Comparison of ENCODE assay signal across 21 cellular contexts in the genomic region with DNA sequence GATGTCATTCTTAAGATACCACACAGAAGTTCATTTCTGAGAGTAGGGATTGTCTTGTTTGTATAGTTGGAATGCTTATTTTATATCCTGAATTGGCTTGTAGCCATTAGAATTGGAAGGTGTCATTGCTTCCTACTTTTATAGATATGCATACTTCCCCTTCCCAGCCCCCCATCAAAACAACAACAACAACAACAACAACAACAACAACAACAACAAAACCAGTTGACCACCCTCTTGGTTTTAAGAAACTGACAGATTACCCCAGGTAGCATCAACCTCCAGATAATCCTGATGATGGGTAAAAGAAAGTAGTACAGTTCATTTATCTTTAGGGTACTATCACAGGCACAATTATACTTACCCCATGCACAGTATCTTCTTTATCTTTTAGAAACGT. TPM values are rescaled to one million over a fixed set of nuclear protein-coding genes. Genes with fewer than 3 reads are reported as not detected.
DNase-seq lines count a peak whose midpoint lies in the region; ATAC-seq, FAIRE-seq and TF ChIP-seq lines count a peak whose summit lies in the region.
"Had no signal": no experiment of that assay in that cellular context is flagged by ENCODE, and none has a peak within 500 bp of the region (broad histone marks: within the 10 kb centered on the region; RNA-seq: fewer than 3 reads in every experiment).

No MANE protein-coding gene starts in this region.

- H3F3A ChIP-seq in GM23338 (replicated peaks; ENCODE audit: low read depth), result no peaks in the 10 kb centered on the region

- H3K4me2 ChIP-seq in GM23338, result peak overlapping the region; percentile 27; the same call in 1 of the 2 replicates
- no peak overlapping the region for H3K4me2 ChIP-seq in K562 (ENCODE audit: insufficient read depth, low read length)
- H3K4me2 ChIP-seq: BLaER1 treated with 17β-estradiol and CSF1 and Interleukin-3, amounts not matched to agents 10 nM and 100 nM had no signal

- in situ Hi-C loops in K562 (cut with MboI), result no loop called here

- H3K27ac ChIP-seq in GM23338 (ENCODE audit: low read depth), result no peak overlapping the region
- H3K27ac ChIP-seq in K562 (ENCODE audit: extremely low read depth, low read depth, low read length), result no peak overlapping the region
- H3K27ac ChIP-seq: BLaER1 treated with 17β-estradiol and CSF1 and Interleukin-3, amounts not matched to agents 10 nM and 100 nM; C4-2B had no signal

- DNase-seq in GM12891 (ENCODE audit: insufficient read length, low spot score), result no peak
- DNase-seq in GM23338 (ENCODE audit: low spot score), result no peak
- DNase-seq in K562 (ENCODE audit: extremely low read depth in 1 of 4, low spot score in 3 of 4), result no peak
- no peak for DNase-seq in putamen (ENCODE audit: low spot score)
- DNase-seq in activated T-cell treated with anti-CD3 and anti-CD28 coated beads, Interleukin-2, amount 50 U/mL, for 1 hour, result no peak
- DNase-seq: 8988T; ACHN; AML-193; Caco-2; Calu3; CD4-positive, alpha-beta T cell; CD8-positive, alpha-beta T cell; DMS79 treated with DMSO at 0.1 percent for 48 hours; GF-D8 had no signal

- no peaks in the 10 kb centered on the region for H3K9me2 ChIP-seq in GM23338 (ENCODE audit: insufficient read depth)

- no peak overlapping the region for H3K27ac Mint-ChIP-seq in GM23338
- H3K27ac Mint-ChIP-seq: B cell; CD4-positive, alpha-beta T cell; CD8-positive, alpha-beta T cell had no signal

- H3K4me1 Mint-ChIP-seq in GM23338, result peaks cover 67% of the 10 kb centered on the region

- no peak for TF ChIP-seq CTCF in GM23338 (conservative IDR thresholded peaks at IDR 0.05; ENCODE audit: low read depth in 2 of 2)
- TF ChIP-seq CTCF in K562 (IDR thresholded peaks at IDR 0.05 in 2 of 3, conservative IDR thresholded peaks at IDR 0.05 in 1 of 3; ENCODE audit: insufficient read depth in 2 of 3, low read depth in 1 of 3, low read length in 3 of 3), result no peak

- intact Hi-C loops in K562 (cut with micrococcal nuclease), result no loop called here

- no peak for TF ChIP-seq POLR2A in GM12891 (IDR thresholded peaks at IDR 0.05; ENCODE audit: low read depth, low read length)
- no peak for TF ChIP-seq POLR2A in K562 (conservative IDR thresholded peaks at IDR 0.05)

- H3K79me2 ChIP-seq in GM23338 (replicated peaks; ENCODE audit: insufficient read depth) (peaks cover 100% of the 10 kb centered on the region), K562 (ENCODE audit: control insufficient read depth, insufficient read depth, low read length) (peaks cover 53% of the 10 kb centered on the region)

- WGBS in K562 (ENCODE audit: insufficient coverage, low coverage, missing lambda C conversion rate), result 8% methylated on average over 1 of the region's 1 CpG

- no peak overlapping the region for H3K9ac ChIP-seq in K562 (ENCODE audit: insufficient read depth in 1 of 2, low read depth in 2 of 2, low read length in 2 of 2)
- H3K9ac ChIP-seq: BLaER1 treated with 17β-estradiol and CSF1 and Interleukin-3, amounts not matched to agents 10 nM and 100 nM had no signal

- H3K9me3 Mint-ChIP-seq in GM23338, result peaks cover 12% of the 10 kb centered on the region

- H3K36me3 ChIP-seq in GM23338 (ENCODE audit: insufficient read depth) (no peaks in the 10 kb centered on the region), K562 (ENCODE audit: control insufficient read depth, insufficient read depth, low read length) (no peaks in the 10 kb centered on the region)

- no peak for TF ChIP-seq RAD21 in K562 (CRISPR knock-in tag; conservative IDR thresholded peaks at IDR 0.05 in 1 of 2, IDR thresholded peaks at IDR 0.05 in 1 of 2)

- no peak overlapping the region for H2AFZ ChIP-seq in GM23338
- H2AFZ ChIP-seq in K562 (ENCODE audit: low read depth, low read length), result no peak overlapping the region

- H3K4me3 ChIP-seq in GM23338 (no peak overlapping the region), K562 (no peak overlapping the region)
- H3K4me3 ChIP-seq: BLaER1 treated with 17β-estradiol and CSF1 and Interleukin-3, amounts not matched to agents 10 nM and 100 nM had no signal

- no TSS peak for BruUV-seq in K562 (replicated peaks; lab: Mats Ljungman, UMichigan)

- H3K9me1 ChIP-seq in K562 (ENCODE audit: control insufficient read depth, insufficient read depth, low read length), result no peaks in the 10 kb centered on the region

- H3K4me1 ChIP-seq in GM23338 (ENCODE audit: insufficient read depth) (peaks cover 70% of the 10 kb centered on the region), K562 (replicated peaks in 1 of 2; ENCODE audit: control insufficient read depth in 2 of 2, insufficient read depth in 2 of 2, low read length in 2 of 2) (peaks cover 0 to 6% of the 10 kb centered on the region in 2 experiments; a peak in 2 of 5 replicates)

- CTCF ChIA-PET in K562 (lab: Yijun Ruan, JAX; ENCODE audit: low intra/inter-chr PET ratio), result no interaction called here

- no peak for TF ChIP-seq EP300 in K562 (IDR thresholded peaks at IDR 0.05; ENCODE audit: low read length)

- peaks cover 40% of the 10 kb centered on the region for H4K20me1 ChIP-seq in GM23338 (replicated peaks; ENCODE audit: insufficient read depth)
- no peaks in the 10 kb centered on the region for H4K20me1 ChIP-seq in K562 (replicated peaks; ENCODE audit: control insufficient read depth, insufficient read depth, low read length)

- H3K27me3 Mint-ChIP-seq in GM23338 (ENCODE audit: insufficient read depth, low read depth, poor library complexity), result peaks cover 12% of the 10 kb centered on the region
- H3K27me3 Mint-ChIP-seq: B cell; CD4-positive, alpha-beta T cell had no signal

- peaks cover 38% of the 10 kb centered on the region for H3K36me3 Mint-ChIP-seq in GM23338 (ENCODE audit: low read depth)

- no peaks in the 10 kb centered on the region; the same call in 1 of the 2 replicates for H3K9me3 ChIP-seq in K562 (replicated peaks; ENCODE audit: control insufficient read depth, insufficient read depth, low read depth, low read length)
- H3K9me3 ChIP-seq: Caco-2 had no signal

- ATAC-seq in GM23338 (no peak), K562 (no peak)
- no peak for ATAC-seq in activated CD4-positive, CD25-positive, alpha-beta regulatory T cell treated with anti-CD3 and anti-CD28 coated beads, Interleukin-2, amount 50 U/mL, for 24 hours
- ATAC-seq: CD8-positive, alpha-beta T cell had no signal

- peak; percentile 9 for FAIRE-seq in GM12891 (lab: Jason Lieb, UNC)
- no peak for FAIRE-seq in K562 (lab: Jason Lieb, UNC)
- FAIRE-seq: A204.1, G401.6, GM18507 had no signal

- no peak overlapping the region for H3K4me3 Mint-ChIP-seq in GM23338
- H3K4me3 Mint-ChIP-seq: B cell; CD4-positive, alpha-beta T cell; CD8-positive, alpha-beta T cell had no signal

- POLR2A ChIA-PET in K562 (lab: Yijun Ruan, JAX), result interaction anchor here (0.6 kb wide), 1 partner anchor 75 kb away, joined by 4 read pairs; no protein-coding TSS in a partner anchor

- H3K27me3 ChIP-seq in GM23338 (ENCODE audit: insufficient read depth) (no peaks in the 10 kb centered on the region), K562 (ENCODE audit: control insufficient read depth in 2 of 2, insufficient read depth in 2 of 2, low read length in 2 of 2) (no peaks in the 10 kb centered on the region)
- H3K27me3 ChIP-seq: BLaER1 treated with 17β-estradiol and CSF1 and Interleukin-3, amounts not matched to agents 10 nM and 100 nM had no signal

TF ChIP-seq in GM12891, 5 proteins besides CTCF, POLR2A, EP300 and RAD21:
- TF ChIP-seq PAX5 (IDR thresholded peaks at IDR 0.05; ENCODE audit: insufficient read depth, low read length, severe bottlenecking) (no peak), TAF1 (IDR thresholded peaks at IDR 0.05; ENCODE audit: low read depth, low read length) (no peak), POLR2AphosphoS5 (IDR thresholded peaks at IDR 0.05; ENCODE audit: low read depth, low read length) (no peak), SPI1 (IDR thresholded peaks at IDR 0.05; ENCODE audit: low read depth, low read length) (no peak), POU2F2 (IDR thresholded peaks at IDR 0.05; ENCODE audit: low read depth, low read length) (no peak)

TF ChIP-seq in GM23338, 12 proteins besides CTCF, POLR2A, EP300 and RAD21:
- TF ChIP-seq EZH2 (IDR thresholded peaks at IDR 0.05; ENCODE audit: low read depth, unreplicated experiment) (no peak), CREB1 (CRISPR knock-in tag; IDR thresholded peaks at IDR 0.05; ENCODE audit: low read depth) (no peak)

TF ChIP-seq in K562, 482 proteins besides CTCF, POLR2A, EP300 and RAD21:
- TF ChIP-seq ZNF324 (CRISPR knock-in tag; IDR thresholded peaks at IDR 0.05) (no peak), ZNF507 (tag; conservative IDR thresholded peaks at IDR 0.05) (no peak), FOXP1 (CRISPR knock-in tag; IDR thresholded peaks at IDR 0.05) (peak; percentile 24; the same call in 1 of the 2 replicates)
TF ChIP-seq in K562: peak in this region for 1.

RNA-seq across cellular contexts. Expression of gene PHLPP1, which starts 20.0 kb away (rescaled TPM):
- polyA plus RNA-seq in GM12891 (2012; ENCODE audit: low read depth, missing spikeins), result 4.2 TPM
- 72.5 and 73.6 TPM in 2 replicates for total RNA-seq in GM23338 (2014; rRNA removed; shearing (Covaris generic))
- polyA plus RNA-seq in GM23338 (2016; fragmentation: Nextera tagmentation; extraction: Ambion mirVana) (15.7 and 16.3 TPM in 2 replicates), K562 (2011; rRNA removed) (3.4 and 6.0 TPM in 2 replicates), K562 (2014; fragmentation: Illumina TruSeq; extraction: Trizol) (4.8 and 7.2 TPM in 2 replicates), K562 (2014; fragmentation: Nextera tagmentation; extraction: Ambion mirVana) (under 1 TPM; 0.56 TPM), K562 (2014; rRNA removed) (2.6 and 2.8 TPM in 2 replicates)
- total RNA-seq in K562 (2011; cell fraction: chromatin; rRNA removed; ENCODE audit: low replicate concordance), result 30.9 and 39.4 TPM in 2 replicates
- 13.0 and 15.7 TPM in 2 replicates for total RNA-seq in K562 (2011; cell fraction: nucleolus; rRNA removed)
- total RNA-seq in K562 (2011; cell fraction: nucleoplasm; rRNA removed), result 12.4 and 12.5 TPM in 2 replicates
- total RNA-seq in K562 (2014; rRNA removed) (4.9 and 5.8 TPM in 2 replicates), K562 (2014; rRNA removed; fragmentation: Illumina TruSeq; extraction: Trizol) (4.5 and 4.6 TPM in 2 replicates), K562 (2015; rRNA removed; fragmentation: Illumina TruSeq; extraction: Trizol) (4.5 and 5.9 TPM in 2 replicates), K562 (2021) (7.6 and 9.0 TPM in 2 replicates)
- 3.4 and 4.6 TPM in 2 replicates for polyA plus RNA-seq in K562 (2011; cell fraction: cytosol; rRNA removed)
- polyA plus RNA-seq in K562 (2011; cell fraction: nucleus; rRNA removed), result 5.6 and 7.3 TPM in 2 replicates
- polyA plus RNA-seq in K562 (2012), result 5.3 and 5.6 TPM in 2 replicates
- polyA minus RNA-seq in K562 (2011; rRNA and poly(A)+ RNA removed), result 20.7 and 42.8 TPM in 2 replicates
- 11.4 and 14.5 TPM in 2 replicates for polyA minus RNA-seq in K562 (2011; cell fraction: cytosol; rRNA and poly(A)+ RNA removed)
- 10.1 and 27.2 TPM in 2 replicates for polyA minus RNA-seq in K562 (2011; cell fraction: nucleus; rRNA and poly(A)+ RNA removed)
